ENCODE assay signal across 21 cellular contexts in the genomic region with DNA sequence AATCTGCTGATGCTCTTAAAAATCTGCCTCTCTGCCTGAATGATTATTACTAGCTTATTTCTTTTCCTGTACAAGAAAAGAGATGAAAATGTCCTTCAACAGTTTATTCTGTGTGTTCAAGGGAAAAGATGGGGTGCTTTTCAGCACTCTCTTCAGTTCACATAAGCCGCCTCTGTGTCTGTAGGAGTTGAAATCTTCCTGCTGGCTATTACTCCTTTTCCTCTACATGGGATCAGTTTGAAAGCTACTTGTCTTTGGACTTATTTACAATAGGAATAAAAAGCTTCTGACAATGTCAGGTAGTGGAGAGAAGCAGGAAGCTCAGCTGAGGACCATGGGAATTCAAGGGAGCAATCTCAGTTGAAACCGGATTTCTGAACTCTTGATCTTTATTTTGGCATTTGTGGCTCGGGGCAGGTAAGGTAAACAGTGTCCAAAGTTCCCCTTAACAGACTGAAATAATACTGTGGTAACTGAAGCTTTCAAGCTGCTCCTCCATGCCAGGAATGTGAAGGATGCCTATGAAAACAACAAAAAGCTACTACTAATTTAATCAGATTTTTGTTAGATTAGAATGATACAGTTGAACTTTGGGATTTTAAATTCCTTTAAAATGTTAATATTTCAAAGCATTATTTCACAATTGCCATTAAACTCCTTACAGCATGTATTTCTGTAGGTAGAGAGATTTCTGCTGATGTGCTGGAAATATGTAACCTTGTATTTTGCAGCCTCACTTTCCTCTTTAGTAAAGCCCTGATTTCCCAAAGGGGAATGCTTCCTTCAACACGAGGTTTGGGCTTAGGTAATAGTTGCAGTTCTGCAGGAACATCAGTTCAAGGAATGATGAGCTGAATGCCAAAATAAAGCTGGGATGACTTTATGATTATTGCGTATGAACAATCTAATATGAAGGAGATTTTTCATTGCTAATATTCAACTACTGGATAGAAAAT. TPM values are rescaled to one million over a fixed set of nuclear protein-coding genes. Genes with fewer than 3 reads are reported as not detected.
A peak's percentile ranks its signal among the peaks of the same experiment; 100 is the strongest.
DNase-seq lines count a peak whose midpoint lies in the region; ATAC-seq, FAIRE-seq and TF ChIP-seq lines count a peak whose summit lies in the region.
"Had no signal": no experiment of that assay in that cellular context is flagged by ENCODE, and none has a peak within 500 bp of the region (broad histone marks: within the 10 kb centered on the region; RNA-seq: fewer than 3 reads in every experiment).

No MANE protein-coding gene starts in this region.

- TF ChIP-seq CTCF in chondrocyte (IDR thresholded peaks at IDR 0.05) (no peak), HepG2 (CRISPR knock-in tag; IDR thresholded peaks at IDR 0.05) (no peak)

- no peaks in the 10 kb centered on the region for H4K20me1 ChIP-seq in HepG2 (ENCODE audit: insufficient read depth, low read length)

- no peaks in the 10 kb centered on the region for H3K27me3 ChIP-seq in HepG2 (ENCODE audit: control insufficient read depth in 1 of 2, insufficient read depth in 2 of 2, low read length in 2 of 2)
- H3K27me3 ChIP-seq: BLaER1, sigmoid colon had no signal

- POLR2A ChIA-PET in HepG2 (lab: Yijun Ruan, JAX) = interaction anchor here (0.6 to 2.1 kb wide), 2 partner anchors 21 to 44 kb away, joined by 3 to 7 read pairs; partner anchors contain the start of gene MAPRE2

- peak overlapping the region in 2 of 3 experiments; percentile 23; a peak in 3 of 6 replicates for H3K4me3 ChIP-seq in HepG2 (replicated peaks in 1 of 3; ENCODE audit: insufficient read depth in 1 of 3, low read depth in 2 of 3, low read length in 3 of 3)
- H3K4me3 ChIP-seq: BLaER1, sigmoid colon had no signal

- peak; percentile 95 for ATAC-seq in HepG2
- ATAC-seq in stimulated activated memory B cell treated with anti-CD40 and anti-IgM and Interleukin-4, amounts not matched to agents 10 μg/mL and 1 μg/mL and 100 μg/mL, for 72 hours = no peak

- peak overlapping the region; percentile 87 for H3K27ac ChIP-seq in HepG2 (ENCODE audit: extremely low read length, insufficient read depth, low read length)
- H3K27ac ChIP-seq: BLaER1, sigmoid colon had no signal

- peaks cover 11% of the 10 kb centered on the region for H3K36me3 Mint-ChIP-seq in activated naive CD4-positive, alpha-beta T cell treated with anti-CD3 and anti-CD28 coated beads, Interleukin-2, amount 50 U/mL, for 24 hours
- H3K36me3 Mint-ChIP-seq in activated naive CD4-positive, alpha-beta T cell treated with anti-CD3 and anti-CD28 coated beads, Interleukin-2, amount 10 ng/mL, durations not matched to agents 7 days and 5 days = peaks cover 4% of the 10 kb centered on the region
- H3K36me3 Mint-ChIP-seq in chondrocyte (ENCODE audit: low read depth) = peaks cover 2% of the 10 kb centered on the region
- H3K36me3 Mint-ChIP-seq in stimulated activated memory B cell treated with anti-CD40 and anti-IgM and Interleukin-4, amounts not matched to agents 10 μg/mL and 1 μg/mL and 100 μg/mL, for 72 hours = peaks cover 25% of the 10 kb centered on the region

- H3K4me2 ChIP-seq in HepG2 (ENCODE audit: low read depth, low read length) = peak overlapping the region; percentile 72
- H3K4me2 ChIP-seq: BLaER1 had no signal

- no peak overlapping the region for H2AFZ ChIP-seq in HepG2 (ENCODE audit: low read length)

- no peaks in the 10 kb centered on the region for H3K9me3 ChIP-seq in HepG2 (ENCODE audit: low read length)
- H3K9me3 ChIP-seq: BLaER1, sigmoid colon had no signal

- in situ Hi-C loops in HepG2 (cut with HindIII; ENCODE audit: extremely low pct_ligation_motif_present, low pct_unique_long_range_greater_than_20kb) = no loop called here

- peak overlapping the region; percentile 47 for H3K9ac ChIP-seq in HepG2 (ENCODE audit: insufficient read depth, low read depth, low read length)
- H3K9ac ChIP-seq: BLaER1 had no signal

- H3K27me3 Mint-ChIP-seq in activated naive CD4-positive, alpha-beta T cell treated with anti-CD3 and anti-CD28 coated beads, Interleukin-2, amount 50 U/mL, for 24 hours = no peaks in the 10 kb centered on the region
- H3K27me3 Mint-ChIP-seq in activated naive CD4-positive, alpha-beta T cell treated with anti-CD3 and anti-CD28 coated beads, Interleukin-2, amount 10 ng/mL, durations not matched to agents 7 days and 5 days = no peaks in the 10 kb centered on the region
- no peaks in the 10 kb centered on the region for H3K27me3 Mint-ChIP-seq in chondrocyte (ENCODE audit: low read depth)
- H3K27me3 Mint-ChIP-seq in stimulated activated memory B cell treated with anti-CD40 and anti-IgM and Interleukin-4, amounts not matched to agents 10 μg/mL and 1 μg/mL and 100 μg/mL, for 72 hours = no peaks in the 10 kb centered on the region
- H3K27me3 Mint-ChIP-seq: activated CD4-positive, alpha-beta T cell treated with anti-CD3 and anti-CD28 coated beads, Interleukin-2, amount 10 ng/mL, durations not matched to agents 7 days and 5 days; stimulated activated naive CD8-positive, alpha-beta T cell treated with anti-CD3 and anti-CD28 coated beads, Interleukin-15, Interleukin-2, amounts not matched to agents 100 ng/mL and 50 ng/mL, for 24 hours had no signal

- intact Hi-C loops in HepG2 (cut with micrococcal nuclease; ENCODE audit: unreplicated experiment) = loop anchor here (2.0 kb wide), 1 partner anchor 42 kb away; no protein-coding TSS in a partner anchor

- peak overlapping the region; percentile 61 for H3K27ac Mint-ChIP-seq in activated naive CD4-positive, alpha-beta T cell treated with anti-CD3 and anti-CD28 coated beads, Interleukin-2, amount 50 U/mL, for 24 hours
- H3K27ac Mint-ChIP-seq in activated naive CD4-positive, alpha-beta T cell treated with anti-CD3 and anti-CD28 coated beads, Interleukin-2, amount 10 ng/mL, durations not matched to agents 7 days and 5 days = no peak overlapping the region
- H3K27ac Mint-ChIP-seq in chondrocyte (ENCODE audit: unreplicated experiment) = peak overlapping the region; percentile 67
- peak overlapping the region; percentile 30 for H3K27ac Mint-ChIP-seq in stimulated activated memory B cell treated with anti-CD40 and anti-IgM and Interleukin-4, amounts not matched to agents 10 μg/mL and 1 μg/mL and 100 μg/mL, for 72 hours
- H3K27ac Mint-ChIP-seq: activated CD4-positive, alpha-beta T cell treated with anti-CD3 and anti-CD28 coated beads, Interleukin-2, amount 10 ng/mL, durations not matched to agents 7 days and 5 days; stimulated activated naive CD8-positive, alpha-beta T cell treated with anti-CD3 and anti-CD28 coated beads, Interleukin-15, Interleukin-2, amounts not matched to agents 100 ng/mL and 50 ng/mL, for 24 hours had no signal

- TF ChIP-seq RAD21 in HepG2 (CRISPR knock-in tag; IDR thresholded peaks at IDR 0.05) = 0 out of 2 replicates have a peak, but pooled peaks have one; percentile 27

- peaks cover 72% of the 10 kb centered on the region for H3K4me1 Mint-ChIP-seq in activated naive CD4-positive, alpha-beta T cell treated with anti-CD3 and anti-CD28 coated beads, Interleukin-2, amount 50 U/mL, for 24 hours
- H3K4me1 Mint-ChIP-seq in activated naive CD4-positive, alpha-beta T cell treated with anti-CD3 and anti-CD28 coated beads, Interleukin-2, amount 10 ng/mL, durations not matched to agents 7 days and 5 days = no peaks in the 10 kb centered on the region
- peaks cover 47% of the 10 kb centered on the region for H3K4me1 Mint-ChIP-seq in chondrocyte (ENCODE audit: low read depth)
- peaks cover 33% of the 10 kb centered on the region for H3K4me1 Mint-ChIP-seq in stimulated activated memory B cell treated with anti-CD40 and anti-IgM and Interleukin-4, amounts not matched to agents 10 μg/mL and 1 μg/mL and 100 μg/mL, for 72 hours

- DNase-seq in activated naive CD4-positive, alpha-beta T cell treated with anti-CD3 and anti-CD28 coated beads, Interleukin-2, amount 10 ng/mL, durations not matched to agents 7 days and 5 days = no peak
- DNase-seq in chondrocyte (ENCODE audit: low spot score) (no peak), HepG2 (ENCODE audit: low spot score) (peak; percentile 92), medulla oblongata (ENCODE audit: extremely low spot score) (no peak), AG08395 (ENCODE audit: low spot score) (no peak), activated gamma-delta T cell treated with Interleukin-2 at 50 U/mL for 16 hours (no peak)
- DNase-seq: activated CD4-positive, alpha-beta T cell treated with anti-CD3 and anti-CD28 coated beads, Interleukin-2, amount 10 ng/mL, durations not matched to agents 7 days and 5 days; activated effector memory CD4-positive, alpha-beta T cell treated with anti-CD3 and anti-CD28 coated beads, Interleukin-2, amount 50 U/mL, for 16 hours; amniotic stem cell; cortex of kidney; hippocampal formation; NCI-H1417; NCI-H526 treated with DMSO at 0.1 percent for 48 hours; occipital lobe; sigmoid colon; stimulated activated CD4-positive, alpha-beta T cell treated with anti-CD3 and anti-CD28 coated beads, Interleukin-2, amount 100 ng/mL, for 24 hours had no signal

- CTCF ChIA-PET in activated naive CD4-positive, alpha-beta T cell treated with anti-CD3 and anti-CD28 coated beads, Interleukin-2, amount 10 ng/mL, durations not matched to agents 7 days and 5 days (lab: Charles Lee) = no interaction called here
- CTCF ChIA-PET in HepG2 (lab: Yijun Ruan, JAX; ENCODE audit: low intra/inter-chr PET ratio, low total read pairs) = no interaction called here

- H3K4me3 Mint-ChIP-seq in activated naive CD4-positive, alpha-beta T cell treated with anti-CD3 and anti-CD28 coated beads, Interleukin-2, amount 50 U/mL, for 24 hours = no peak overlapping the region
- no peak overlapping the region for H3K4me3 Mint-ChIP-seq in activated naive CD4-positive, alpha-beta T cell treated with anti-CD3 and anti-CD28 coated beads, Interleukin-2, amount 10 ng/mL, durations not matched to agents 7 days and 5 days
- H3K4me3 Mint-ChIP-seq in chondrocyte (ENCODE audit: unreplicated experiment) = no peak overlapping the region
- no peak overlapping the region for H3K4me3 Mint-ChIP-seq in stimulated activated memory B cell treated with anti-CD40 and anti-IgM and Interleukin-4, amounts not matched to agents 10 μg/mL and 1 μg/mL and 100 μg/mL, for 72 hours
- H3K4me3 Mint-ChIP-seq: activated CD4-positive, alpha-beta T cell treated with anti-CD3 and anti-CD28 coated beads, Interleukin-2, amount 10 ng/mL, durations not matched to agents 7 days and 5 days; stimulated activated naive CD8-positive, alpha-beta T cell treated with anti-CD3 and anti-CD28 coated beads, Interleukin-15, Interleukin-2, amounts not matched to agents 100 ng/mL and 50 ng/mL, for 24 hours had no signal

- FAIRE-seq in HepG2 (lab: Jason Lieb, UNC) = peak; percentile 95
- FAIRE-seq: keratinocyte had no signal

- peaks cover 13% of the 10 kb centered on the region for H3K79me2 ChIP-seq in HepG2 (ENCODE audit: insufficient read depth, low read length)

- H3K4me1 ChIP-seq in HepG2 (ENCODE audit: insufficient read depth, low read length) = peaks cover 52% of the 10 kb centered on the region
- H3K4me1 ChIP-seq: BLaER1 had no signal

- H3K9me3 Mint-ChIP-seq in activated naive CD4-positive, alpha-beta T cell treated with anti-CD3 and anti-CD28 coated beads, Interleukin-2, amount 50 U/mL, for 24 hours = no peaks in the 10 kb centered on the region
- no peaks in the 10 kb centered on the region for H3K9me3 Mint-ChIP-seq in activated naive CD4-positive, alpha-beta T cell treated with anti-CD3 and anti-CD28 coated beads, Interleukin-2, amount 10 ng/mL, durations not matched to agents 7 days and 5 days
- H3K9me3 Mint-ChIP-seq in chondrocyte (ENCODE audit: low read depth) = no peaks in the 10 kb centered on the region
- H3K9me3 Mint-ChIP-seq in stimulated activated memory B cell treated with anti-CD40 and anti-IgM and Interleukin-4, amounts not matched to agents 10 μg/mL and 1 μg/mL and 100 μg/mL, for 72 hours = no peaks in the 10 kb centered on the region
- H3K9me3 Mint-ChIP-seq: activated CD4-positive, alpha-beta T cell treated with anti-CD3 and anti-CD28 coated beads, Interleukin-2, amount 10 ng/mL, durations not matched to agents 7 days and 5 days; stimulated activated naive CD8-positive, alpha-beta T cell treated with anti-CD3 and anti-CD28 coated beads, Interleukin-15, Interleukin-2, amounts not matched to agents 100 ng/mL and 50 ng/mL, for 24 hours had no signal

- peaks cover 0 to 3% of the 10 kb centered on the region in 2 experiments; a peak in 2 of 5 replicates for H3K36me3 ChIP-seq in HepG2 (replicated peaks in 1 of 2; ENCODE audit: control insufficient read depth in 1 of 2, insufficient read depth in 2 of 2, low read length in 2 of 2)
- H3K36me3 ChIP-seq: sigmoid colon had no signal

- no peak for TF ChIP-seq POLR2A in HepG2 (IDR thresholded peaks at IDR 0.05; ENCODE audit: insufficient read depth in 1 of 2, low read depth in 2 of 2, low read length in 2 of 2)

- no TSS peak for BruUV-seq in HepG2 (replicated peaks; lab: Mats Ljungman, UMichigan)

- 19% methylated on average over 5 of the region's 5 CpGs for WGBS in HepG2 (ENCODE audit: low lambda C conversion rate)

- TF ChIP-seq EP300 in HepG2 (IDR thresholded peaks at IDR 0.05; ENCODE audit: low read depth in 2 of 2, low read length in 2 of 2) (peak in 1 of 2 experiments; percentile 73; a peak in 2 of 4 replicates), HepG2 (CRISPR knock-in tag; IDR thresholded peaks at IDR 0.05; ENCODE audit: borderline replicate concordance) (0 out of 2 replicates have a peak, but pooled peaks have one; percentile 11)

RNA-seq across cellular contexts. Expression of gene MAPRE2, which starts 43.6 kb away (rescaled TPM):
- total RNA-seq in chondrocyte (23.4 to 30.3 TPM (median 26.0 TPM) in 3 replicates), HepG2 (2016; rRNA removed; fragmentation: Illumina TruSeq; extraction: Trizol) (34.5 and 59.9 TPM in 2 replicates)
- total RNA-seq in HepG2 (2016; cell fraction: cytosol; rRNA removed; fragmentation: Illumina TruSeq; extraction: Trizol; ENCODE audit: low read depth) = 3.2 and 3.3 TPM in 2 replicates
- total RNA-seq in HepG2 (2016; cell fraction: insoluble cytoplasmic fraction; rRNA removed; fragmentation: Illumina TruSeq; extraction: Trizol) = 28.5 and 57.7 TPM in 2 replicates
- 11.0 and 11.4 TPM in 2 replicates for total RNA-seq in HepG2 (2016; cell fraction: membrane; rRNA removed; fragmentation: Illumina TruSeq; extraction: Trizol)
- total RNA-seq in HepG2 (2016; cell fraction: nucleus; rRNA removed; fragmentation: Illumina TruSeq; extraction: Trizol) = 35.9 and 36.8 TPM in 2 replicates
- 45.9 and 67.9 TPM in 2 replicates for polyA plus RNA-seq in HepG2 (2011; rRNA removed)
- polyA plus RNA-seq in HepG2 (2011; cell fraction: cytosol; rRNA removed) = 44.7 and 50.7 TPM in 2 replicates
- polyA plus RNA-seq in HepG2 (2011; cell fraction: nucleus; rRNA removed) = 22.5 and 24.0 TPM in 2 replicates
- polyA plus RNA-seq in HepG2 (2012) = 38.3 and 53.1 TPM in 2 replicates
- polyA plus RNA-seq in HepG2 (2016; cell fraction: cytosol; fragmentation: Illumina TruSeq; extraction: Trizol; ENCODE audit: low read depth) = 2.5 and 2.7 TPM in 2 replicates
- polyA plus RNA-seq in HepG2 (2016; cell fraction: insoluble cytoplasmic fraction; fragmentation: Illumina TruSeq; extraction: Trizol; ENCODE audit: low read depth) = 79.4 and 84.4 TPM in 2 replicates
- 9.2 and 9.5 TPM in 2 replicates for polyA plus RNA-seq in HepG2 (2016; cell fraction: membrane; fragmentation: Illumina TruSeq; extraction: Trizol; ENCODE audit: low read depth)
- polyA plus RNA-seq in HepG2 (2016; cell fraction: nucleus; fragmentation: Illumina TruSeq; extraction: Trizol; ENCODE audit: insufficient read depth, low read depth) = 23.3 and 29.2 TPM in 2 replicates
- polyA minus RNA-seq in HepG2 (2011; rRNA and poly(A)+ RNA removed; ENCODE audit: low replicate concordance) = 44.6 and 79.7 TPM in 2 replicates
- 60.2 and 76.8 TPM in 2 replicates for polyA minus RNA-seq in HepG2 (2011; cell fraction: cytosol; rRNA and poly(A)+ RNA removed)
- 83.6 and 91.6 TPM in 2 replicates for polyA minus RNA-seq in HepG2 (2011; cell fraction: nucleus; rRNA and poly(A)+ RNA removed)
